8 cellular contexts compared by ENCODE assay signal in the genomic region with DNA sequence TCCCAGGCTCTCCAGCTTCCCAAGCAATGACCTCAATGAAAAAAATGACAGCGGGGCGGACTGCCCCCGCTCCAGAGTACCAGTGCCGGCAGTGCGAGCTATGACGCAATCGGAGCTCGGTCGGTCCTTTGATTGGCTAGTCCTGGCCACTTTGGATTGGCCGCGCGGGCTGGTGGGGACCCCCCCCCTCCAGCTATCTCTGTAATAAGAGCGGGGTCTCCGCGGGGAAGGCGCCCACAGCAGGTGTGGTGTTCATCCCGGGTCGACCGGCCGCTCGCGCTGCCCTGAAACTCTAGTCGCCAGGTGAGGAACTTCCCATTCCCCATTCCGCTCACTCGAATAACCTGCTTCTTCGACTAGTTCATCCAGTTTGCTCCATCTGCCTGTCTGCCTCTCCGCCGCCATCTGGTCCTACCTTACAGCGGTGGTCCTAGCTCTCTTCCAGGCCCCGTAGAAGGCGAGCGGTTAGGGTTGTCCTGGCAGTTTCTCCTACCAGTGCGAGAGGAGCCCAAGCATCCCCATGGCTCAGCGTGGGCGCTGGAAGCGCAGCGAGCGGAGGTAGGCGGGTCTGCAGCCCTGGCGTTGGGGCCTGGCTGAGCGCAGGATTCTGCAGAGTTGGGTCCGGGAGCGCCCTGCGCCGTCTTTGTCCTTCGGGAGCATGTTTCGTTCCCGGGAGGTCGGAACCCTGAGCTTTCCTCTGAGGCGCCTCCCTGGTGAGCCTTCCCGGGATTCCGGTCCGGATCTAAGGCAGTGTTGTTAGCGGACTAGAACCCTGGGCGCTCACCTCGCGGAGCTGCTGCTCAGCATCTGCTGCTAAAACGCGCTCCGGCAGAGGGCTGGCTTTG. TPM values are rescaled to one million over a fixed set of nuclear protein-coding genes. Genes with fewer than 3 reads are reported as not detected.
DNase-seq lines count a peak whose midpoint lies in the region; ATAC-seq and TF ChIP-seq lines count a peak whose summit lies in the region.

A gene with protein sequence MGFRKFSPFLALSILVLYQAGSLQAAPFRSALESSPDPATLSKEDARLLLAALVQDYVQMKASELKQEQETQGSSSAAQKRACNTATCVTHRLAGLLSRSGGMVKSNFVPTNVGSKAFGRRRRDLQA (plus strand): TSS at position 233 of the 845 bp plus-strand sequence. CDS start 1,126 bp downstream, outside the sequence.

- H3K27ac Mint-ChIP-seq in CD4-positive, alpha-beta memory T cell, result peak within 1 kb of the TSS in 6 of 7 donors; percentile 52 to 79 (median 68)
- peak within 1 kb of the TSS; percentile 6 for H3K27ac Mint-ChIP-seq in activated T-helper 1 cell treated with anti-CD3 and anti-CD28 coated beads, Interleukin-12 subunit alpha, Interleukin-12 subunit beta, Interleukin-2, Interleukin-4 antibody, amounts not matched to agents 30 ng/mL and 10 ng/mL and 1 ng/mL, durations not matched to agents 14 hours and 24 hours and 36 hours

- peaks cover 1 to 9% of the 10 kb centered on the region in 2 donors for H3K27me3 Mint-ChIP-seq in CD4-positive, alpha-beta memory T cell
- H3K27me3 Mint-ChIP-seq in activated T-helper 1 cell treated with anti-CD3 and anti-CD28 coated beads, Interleukin-12 subunit alpha, Interleukin-12 subunit beta, Interleukin-2, Interleukin-4 antibody, amounts not matched to agents 30 ng/mL and 10 ng/mL and 1 ng/mL, durations not matched to agents 14 hours and 24 hours and 36 hours (ENCODE audit: insufficient read depth), result peaks cover 13% of the 10 kb centered on the region

- peak; percentile 47 to 71 for ATAC-seq in left cardiac atrium
- ATAC-seq in GM21515 (IDR thresholded peaks at IDR 0.05; ENCODE audit: unreplicated experiment), result no peak
- ATAC-seq in HG03565 (IDR thresholded peaks at IDR 0.05; ENCODE audit: unreplicated experiment), result no peak

- TF ChIP-seq CTCF in adrenal gland (IDR thresholded peaks at IDR 0.05), result no peak

- H3K27me3 ChIP-seq in CD4-positive, alpha-beta memory T cell (ENCODE audit: insufficient read depth, low read length), result peaks cover 3% of the 10 kb centered on the region
- peaks cover 31% of the 10 kb centered on the region for H3K27me3 ChIP-seq in adrenal gland

- no peaks in the 10 kb centered on the region for H3K36me3 Mint-ChIP-seq in CD4-positive, alpha-beta memory T cell
- H3K36me3 Mint-ChIP-seq in activated T-helper 1 cell treated with anti-CD3 and anti-CD28 coated beads, Interleukin-12 subunit alpha, Interleukin-12 subunit beta, Interleukin-2, Interleukin-4 antibody, amounts not matched to agents 30 ng/mL and 10 ng/mL and 1 ng/mL, durations not matched to agents 14 hours and 24 hours and 36 hours (ENCODE audit: low read depth), result no peaks in the 10 kb centered on the region

- peaks cover 17% of the 10 kb centered on the region for H3K4me1 ChIP-seq in CD4-positive, alpha-beta memory T cell (ENCODE audit: insufficient read depth, low read length)
- peaks cover 0 to 14% of the 10 kb centered on the region in 2 donors for H3K4me1 ChIP-seq in adrenal gland (replicated peaks in 1 of 2)

- POLR2A ChIA-PET in CD4-positive, alpha-beta memory T cell (lab: Charles Lee; ENCODE audit: partially characterized antibody), result interaction anchor here (0.8 to 1.5 kb wide), 2 partner anchors 308 to 1610 kb away, joined by 3 read pairs; no protein-coding TSS in a partner anchor

- TF ChIP-seq POLR2A in adrenal gland (IDR thresholded peaks at IDR 0.05), result no peak

- H3K4me3 ChIP-seq in CD4-positive, alpha-beta memory T cell (ENCODE audit: low read length in 2 of 2), result peak within 1 kb of the TSS; percentile 54 to 57
- H3K4me3 ChIP-seq in skeletal muscle cell (ENCODE audit: low read depth, low read length) (peak within 1 kb of the TSS; percentile 40), adrenal gland (no peak within 1 kb of the TSS)

- H3K4me1 Mint-ChIP-seq in CD4-positive, alpha-beta memory T cell, result peaks cover 7 to 21% (median 15%) of the 10 kb centered on the region in 4 donors
- H3K4me1 Mint-ChIP-seq in activated T-helper 1 cell treated with anti-CD3 and anti-CD28 coated beads, Interleukin-12 subunit alpha, Interleukin-12 subunit beta, Interleukin-2, Interleukin-4 antibody, amounts not matched to agents 30 ng/mL and 10 ng/mL and 1 ng/mL, durations not matched to agents 14 hours and 24 hours and 36 hours (ENCODE audit: low read depth), result peaks cover 17% of the 10 kb centered on the region

- CTCF ChIA-PET in CD4-positive, alpha-beta memory T cell (lab: Charles Lee; ENCODE audit: partially characterized antibody), result interaction anchor here (0.8 to 9.9 kb wide), 9 partner anchors 11 to 1301 kb away, joined by 3 to 202 read pairs (median 7); no protein-coding TSS in a partner anchor

- intact Hi-C loops in CD4-positive, alpha-beta memory T cell (cut with micrococcal nuclease), result loop anchor here (1.0 to 2.0 kb wide), 2 partner anchors 67 to 1301 kb away; no protein-coding TSS in a partner anchor
- intact Hi-C loops in activated T-helper 1 cell treated with anti-CD3 and anti-CD28 coated beads, Interleukin-12 subunit alpha, Interleukin-12 subunit beta, Interleukin-2, Interleukin-4 antibody, amounts not matched to agents 30 ng/mL and 10 ng/mL and 1 ng/mL, durations not matched to agents 14 hours and 24 hours and 36 hours (cut with micrococcal nuclease), result loop anchor here (1.0 to 10.0 kb wide), 6 partner anchors 35 to 539 kb away; no protein-coding TSS in a partner anchor
- intact Hi-C loops in left cardiac atrium (cut with DNase I), result loop anchor here in 1 of 2 donors (1.0 to 10.0 kb wide), 3 partner anchors 99 to 529 kb away; partner anchors contain the start of gene CALCA
- intact Hi-C loops in adrenal gland (cut with DNase I), result loop anchor here in 1 of 2 donors (10.0 kb wide), 2 partner anchors 159 to 279 kb away; no protein-coding TSS in a partner anchor

- no peaks in the 10 kb centered on the region for H3K36me3 ChIP-seq in CD4-positive, alpha-beta memory T cell (ENCODE audit: insufficient read depth, low read length)
- H3K36me3 ChIP-seq in adrenal gland (replicated peaks in 1 of 2), result no peaks in the 10 kb centered on the region

- 2 to 6% (median 2%) methylated on average over 22 to 60 of the region's 60 CpGs for WGBS in adrenal gland, 4 donors

- H3K4me3 Mint-ChIP-seq in CD4-positive, alpha-beta memory T cell, result peak within 1 kb of the TSS; percentile 73 to 90 (median 84)
- H3K4me3 Mint-ChIP-seq in activated T-helper 1 cell treated with anti-CD3 and anti-CD28 coated beads, Interleukin-12 subunit alpha, Interleukin-12 subunit beta, Interleukin-2, Interleukin-4 antibody, amounts not matched to agents 30 ng/mL and 10 ng/mL and 1 ng/mL, durations not matched to agents 14 hours and 24 hours and 36 hours, result peak within 1 kb of the TSS; percentile 77

- DNase-seq in CD4-positive, alpha-beta memory T cell, result peak in 4 of 5 donors; percentile 7 to 33 (median 12)
- DNase-seq in NCI-H1694 (lab: John Stamatoyannopoulos, UW) (peak; percentile 25), left cardiac atrium (peak; percentile 39), skeletal muscle cell (ENCODE audit: low read depth) (no peak), adrenal gland (no peak)
- no peak for DNase-seq in activated T-helper 1 cell treated with anti-CD3 and anti-CD28 coated beads, Interleukin-12 subunit alpha, Interleukin-12 subunit beta, Interleukin-2, Interleukin-4 antibody, amounts not matched to agents 30 ng/mL and 10 ng/mL and 1 ng/mL, durations not matched to agents 14 hours and 24 hours and 36 hours (ENCODE audit: low spot score)

- H3K9me3 ChIP-seq in CD4-positive, alpha-beta memory T cell (ENCODE audit: control insufficient read depth in 1 of 2, low read length in 2 of 2), result no peaks in the 10 kb centered on the region
- no peaks in the 10 kb centered on the region for H3K9me3 ChIP-seq in adrenal gland (replicated peaks in 1 of 3)

- no peak within 1 kb of the TSS for H3K27ac ChIP-seq in CD4-positive, alpha-beta memory T cell (ENCODE audit: low read depth, low read length)
- H3K27ac ChIP-seq in adrenal gland, result no peak within 1 kb of the TSS

- peaks cover 0 to 18% (median 12%) of the 10 kb centered on the region in 8 donors for H3K9me3 Mint-ChIP-seq in CD4-positive, alpha-beta memory T cell
- H3K9me3 Mint-ChIP-seq in activated T-helper 1 cell treated with anti-CD3 and anti-CD28 coated beads, Interleukin-12 subunit alpha, Interleukin-12 subunit beta, Interleukin-2, Interleukin-4 antibody, amounts not matched to agents 30 ng/mL and 10 ng/mL and 1 ng/mL, durations not matched to agents 14 hours and 24 hours and 36 hours, result peaks cover 10% of the 10 kb centered on the region

RNA-seq across cellular contexts. Expression of the gene that starts here (rescaled TPM):
- under 1 TPM; 0.33 to 0.52 TPM for total RNA-seq in CD4-positive, alpha-beta memory T cell
- polyA plus RNA-seq in CD4-positive, alpha-beta memory T cell, result under 1 TPM; 0.08 to 0.61 TPM
- total RNA-seq in activated T-helper 1 cell treated with anti-CD3 and anti-CD28 coated beads, Interleukin-12 subunit alpha, Interleukin-12 subunit beta, Interleukin-2, Interleukin-4 antibody, amounts not matched to agents 30 ng/mL and 10 ng/mL and 1 ng/mL, durations not matched to agents 14 hours and 24 hours and 36 hours, result 0.49 and 0.52 TPM in 2 replicates
- not detected for total RNA-seq in left cardiac atrium
- total RNA-seq in adrenal gland, result under 1 TPM in 1 of 8 donors, not detected in 7; 0.28 TPM
- under 1 TPM in 2 of 3 donors, not detected in 1; 0.07 to 0.08 TPM for polyA plus RNA-seq in adrenal gland

Comparison
In these comparisons a context has a peak if more than half of its experiments do, and no peak if none do; other contexts are left out.
1. Peak in DNase-seq and H3K4me3 ChIP-seq in CD4-positive, alpha-beta memory T cell; RNA of the gene not detected or under 1 TPM.
2. Peak in DNase-seq and ATAC-seq in left cardiac atrium; RNA of the gene not detected or under 1 TPM.